ENCODE assay signal across 19 cellular contexts in the genomic region with DNA sequence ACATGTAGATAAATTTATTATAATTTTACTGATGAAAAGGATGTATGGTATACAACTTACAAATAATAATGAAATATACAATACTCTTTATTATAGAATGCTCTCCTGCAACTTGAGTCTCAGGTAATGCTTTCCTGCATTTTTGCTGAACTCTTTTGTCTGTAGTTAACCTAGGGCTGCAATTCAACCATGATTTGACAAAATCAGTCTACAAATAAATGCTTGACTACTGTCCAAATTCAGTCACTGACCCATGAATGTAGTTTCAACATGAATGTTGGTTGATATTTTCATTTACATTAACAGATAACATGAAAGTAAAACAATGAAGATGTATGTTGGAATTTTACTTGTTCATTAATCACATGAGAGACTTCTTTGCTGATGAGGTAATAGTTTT.
A peak's percentile ranks its signal among the peaks of the same experiment; 100 is the strongest.
DNase-seq lines count a peak whose midpoint lies in the region; ATAC-seq, FAIRE-seq and TF ChIP-seq lines count a peak whose summit lies in the region.
"Had no signal": no experiment of that assay in that cellular context is flagged by ENCODE, and none has a peak within 500 bp of the region (broad histone marks: within the 10 kb centered on the region; RNA-seq: fewer than 3 reads in every experiment).

No MANE protein-coding gene starts in this region.

- CTCF ChIA-PET in HepG2 (lab: Yijun Ruan, JAX; ENCODE audit: low intra/inter-chr PET ratio, low total read pairs), result no interaction called here

- no peak overlapping the region for H3K4me3 ChIP-seq in liver (ENCODE audit: low read depth in 1 of 3, low read length in 3 of 3)
- no peak overlapping the region for H3K4me3 ChIP-seq in HepG2 (replicated peaks in 1 of 3; ENCODE audit: insufficient read depth in 1 of 3, low read depth in 2 of 3, low read length in 3 of 3)
- H3K4me3 ChIP-seq in bronchial epithelial cell (ENCODE audit: low read depth, low read length), result no peak overlapping the region
- H3K4me3 ChIP-seq: HAP-1 had no signal

- no peak for TF ChIP-seq POLR2A in HepG2 (IDR thresholded peaks at IDR 0.05; ENCODE audit: insufficient read depth in 1 of 2, low read depth in 2 of 2, low read length in 2 of 2)

- H3K9me3 Mint-ChIP-seq in nephron, result no peaks in the 10 kb centered on the region
- H3K9me3 Mint-ChIP-seq: CD4-positive, alpha-beta memory T cell had no signal

- no peaks in the 10 kb centered on the region for H3K27me3 ChIP-seq in liver (ENCODE audit: control insufficient read depth in 4 of 4, insufficient read depth in 4 of 4, low read length in 3 of 4)
- H3K27me3 ChIP-seq in HepG2 (ENCODE audit: control insufficient read depth in 1 of 2, insufficient read depth in 2 of 2, low read length in 2 of 2), result peaks cover 2 to 26% of the 10 kb centered on the region in 2 experiments; a peak in 2 of 5 replicates
- no peaks in the 10 kb centered on the region for H3K27me3 ChIP-seq in bronchial epithelial cell (ENCODE audit: control insufficient read depth, insufficient read depth, low read length)

- BruUV-seq in HepG2 (replicated peaks; lab: Mats Ljungman, UMichigan), result no TSS peak

- no peaks in the 10 kb centered on the region for H3K9me3 ChIP-seq in liver (ENCODE audit: control insufficient read depth in 4 of 4, low read length in 3 of 4)
- H3K9me3 ChIP-seq in HepG2 (ENCODE audit: low read length), result no peaks in the 10 kb centered on the region
- H3K9me3 ChIP-seq: HAP-1 had no signal

- ATAC-seq in HepG2, result no peak
- ATAC-seq in GM21423 (IDR thresholded peaks at IDR 0.05; ENCODE audit: unreplicated experiment), result no peak

- intact Hi-C loops in HepG2 (cut with micrococcal nuclease; ENCODE audit: unreplicated experiment), result loop anchor here (10.0 kb wide), 2 partner anchors 488 to 698 kb away; a partner anchor contains a TSS

- no peaks in the 10 kb centered on the region for H4K20me1 ChIP-seq in HepG2 (ENCODE audit: insufficient read depth, low read length)

- no peak overlapping the region for H3K4me2 ChIP-seq in HepG2 (ENCODE audit: low read depth, low read length)

- no peaks in the 10 kb centered on the region for H3K36me3 Mint-ChIP-seq in nephron (ENCODE audit: low read depth)
- H3K36me3 Mint-ChIP-seq: CD4-positive, alpha-beta memory T cell had no signal

- H2AFZ ChIP-seq in HepG2 (ENCODE audit: low read length), result no peak overlapping the region

- H3K27ac Mint-ChIP-seq in nephron, result peak overlapping the region in 2 of 3 experiments; percentile 18 to 21
- H3K27ac Mint-ChIP-seq: CD4-positive, alpha-beta memory T cell had no signal

- peaks cover 39% of the 10 kb centered on the region for H3K4me1 Mint-ChIP-seq in nephron
- H3K4me1 Mint-ChIP-seq: CD4-positive, alpha-beta memory T cell had no signal

- TF ChIP-seq RAD21 in liver (IDR thresholded peaks at IDR 0.05), result peak in 1 of 2 donors; percentile 31
- no peak for TF ChIP-seq RAD21 in HepG2 (CRISPR knock-in tag; IDR thresholded peaks at IDR 0.05)

- DNase-seq in HepG2 (ENCODE audit: low spot score) (no peak), bronchial epithelial cell (ENCODE audit: low read depth) (peak; percentile 28), SIG-M5 treated with dmso at 0.1 percent for 504 hours (lab: John Stamatoyannopoulos, UW; ENCODE audit: unreplicated experiment) (no peak)
- DNase-seq: 8988T; C1 segment of cervical spinal cord; Calu3; CD4-positive, alpha-beta memory T cell; COR-L47; DMS53; DMS79 treated with DMSO at 0.1 percent for 48 hours; GF-D8; GOT3 had no signal

- no peaks in the 10 kb centered on the region for H3K4me1 ChIP-seq in liver (ENCODE audit: control insufficient read depth in 4 of 4, insufficient read depth in 4 of 4, low read length in 3 of 4)
- H3K4me1 ChIP-seq in HepG2 (ENCODE audit: insufficient read depth, low read length), result no peaks in the 10 kb centered on the region

- no peak overlapping the region for H3K4me3 Mint-ChIP-seq in nephron
- H3K4me3 Mint-ChIP-seq: CD4-positive, alpha-beta memory T cell had no signal

- H3K9ac ChIP-seq in liver (ENCODE audit: low read depth in 1 of 2, low read length in 2 of 2), result no peak overlapping the region
- H3K9ac ChIP-seq in HepG2 (ENCODE audit: insufficient read depth, low read depth, low read length), result no peak overlapping the region

- no peak overlapping the region for H3K27ac ChIP-seq in liver (ENCODE audit: low read depth in 1 of 2, low read length in 2 of 2)
- no peak overlapping the region for H3K27ac ChIP-seq in HepG2 (ENCODE audit: extremely low read length, insufficient read depth, low read length)

- no peaks in the 10 kb centered on the region for H3K27me3 Mint-ChIP-seq in nephron (ENCODE audit: low read depth)

- in situ Hi-C loops in HepG2 (cut with HindIII; ENCODE audit: extremely low pct_ligation_motif_present, low pct_unique_long_range_greater_than_20kb), result loop anchor here (25.0 kb wide), 1 partner anchor 591 kb away; no protein-coding TSS in a partner anchor

- POLR2A ChIA-PET in HepG2 (lab: Yijun Ruan, JAX), result no interaction called here

- FAIRE-seq in HepG2 (lab: Jason Lieb, UNC) (no peak), bronchial epithelial cell (lab: Jason Lieb, UNC) (no peak)
- FAIRE-seq: GM12891, GM18507, H54 had no signal

- TF ChIP-seq CTCF in liver (IDR thresholded peaks at IDR 0.05; ENCODE audit: low read depth, low read length, missing input control) (no peak), HepG2 (CRISPR knock-in tag; IDR thresholded peaks at IDR 0.05) (no peak), bronchial epithelial cell (IDR thresholded peaks at IDR 0.05; ENCODE audit: insufficient read depth, low read length, severe bottlenecking) (no peak), nephron (IDR thresholded peaks at IDR 0.05; ENCODE audit: unreplicated experiment in 3 of 3) (no peak)

- H3K36me3 ChIP-seq in liver (ENCODE audit: control insufficient read depth in 4 of 4, insufficient read depth in 3 of 4, low read depth in 1 of 4, low read length in 3 of 4) (no peaks in the 10 kb centered on the region), HepG2 (replicated peaks in 1 of 2; ENCODE audit: control insufficient read depth in 1 of 2, insufficient read depth in 2 of 2, low read length in 2 of 2) (no peaks in the 10 kb centered on the region), bronchial epithelial cell (ENCODE audit: control insufficient read depth, insufficient read depth, low read length) (no peaks in the 10 kb centered on the region)
- H3K36me3 ChIP-seq: HAP-1 had no signal

- H3K79me2 ChIP-seq in HepG2 (ENCODE audit: insufficient read depth, low read length), result no peaks in the 10 kb centered on the region

- TF ChIP-seq EP300 in HepG2 (IDR thresholded peaks at IDR 0.05; ENCODE audit: low read depth in 2 of 2, low read length in 2 of 2), result no peak
- TF ChIP-seq EP300 in HepG2 (CRISPR knock-in tag; IDR thresholded peaks at IDR 0.05; ENCODE audit: borderline replicate concordance), result no peak

TF ChIP-seq in liver, 16 proteins besides CTCF, POLR2A, EP300 and RAD21:
- TF ChIP-seq RXRA (IDR thresholded peaks at IDR 0.05) (peak; percentile 28 to 55), TAF1 (conservative IDR thresholded peaks at IDR 0.05) (no peak), YY1 (IDR thresholded peaks at IDR 0.05) (no peak)

TF ChIP-seq in HepG2, 621 proteins besides CTCF, POLR2A, EP300 and RAD21 (continues in another document):
- TF ChIP-seq ZBTB1 (CRISPR knock-in tag; IDR thresholded peaks at IDR 0.05; ENCODE audit: borderline replicate concordance) (no peak), PAWR (CRISPR knock-in tag; IDR thresholded peaks at IDR 0.05; ENCODE audit: borderline replicate concordance) (no peak), KLF6 (CRISPR knock-in tag; IDR thresholded peaks at IDR 0.05) (no peak), ZNF891 (CRISPR knock-in tag; IDR thresholded peaks at IDR 0.05) (no peak), RELA (CRISPR knock-in tag; IDR thresholded peaks at IDR 0.05) (no peak), PAF1 (CRISPR knock-in tag; IDR thresholded peaks at IDR 0.05) (no peak), SATB2 (CRISPR knock-in tag; IDR thresholded peaks at IDR 0.05) (no peak), ZSCAN22 (CRISPR knock-in tag; IDR thresholded peaks at IDR 0.05) (no peak), ZSCAN29 (CRISPR knock-in tag; conservative IDR thresholded peaks at IDR 0.05) (no peak)
- TF ChIP-seq, protein P1, sequence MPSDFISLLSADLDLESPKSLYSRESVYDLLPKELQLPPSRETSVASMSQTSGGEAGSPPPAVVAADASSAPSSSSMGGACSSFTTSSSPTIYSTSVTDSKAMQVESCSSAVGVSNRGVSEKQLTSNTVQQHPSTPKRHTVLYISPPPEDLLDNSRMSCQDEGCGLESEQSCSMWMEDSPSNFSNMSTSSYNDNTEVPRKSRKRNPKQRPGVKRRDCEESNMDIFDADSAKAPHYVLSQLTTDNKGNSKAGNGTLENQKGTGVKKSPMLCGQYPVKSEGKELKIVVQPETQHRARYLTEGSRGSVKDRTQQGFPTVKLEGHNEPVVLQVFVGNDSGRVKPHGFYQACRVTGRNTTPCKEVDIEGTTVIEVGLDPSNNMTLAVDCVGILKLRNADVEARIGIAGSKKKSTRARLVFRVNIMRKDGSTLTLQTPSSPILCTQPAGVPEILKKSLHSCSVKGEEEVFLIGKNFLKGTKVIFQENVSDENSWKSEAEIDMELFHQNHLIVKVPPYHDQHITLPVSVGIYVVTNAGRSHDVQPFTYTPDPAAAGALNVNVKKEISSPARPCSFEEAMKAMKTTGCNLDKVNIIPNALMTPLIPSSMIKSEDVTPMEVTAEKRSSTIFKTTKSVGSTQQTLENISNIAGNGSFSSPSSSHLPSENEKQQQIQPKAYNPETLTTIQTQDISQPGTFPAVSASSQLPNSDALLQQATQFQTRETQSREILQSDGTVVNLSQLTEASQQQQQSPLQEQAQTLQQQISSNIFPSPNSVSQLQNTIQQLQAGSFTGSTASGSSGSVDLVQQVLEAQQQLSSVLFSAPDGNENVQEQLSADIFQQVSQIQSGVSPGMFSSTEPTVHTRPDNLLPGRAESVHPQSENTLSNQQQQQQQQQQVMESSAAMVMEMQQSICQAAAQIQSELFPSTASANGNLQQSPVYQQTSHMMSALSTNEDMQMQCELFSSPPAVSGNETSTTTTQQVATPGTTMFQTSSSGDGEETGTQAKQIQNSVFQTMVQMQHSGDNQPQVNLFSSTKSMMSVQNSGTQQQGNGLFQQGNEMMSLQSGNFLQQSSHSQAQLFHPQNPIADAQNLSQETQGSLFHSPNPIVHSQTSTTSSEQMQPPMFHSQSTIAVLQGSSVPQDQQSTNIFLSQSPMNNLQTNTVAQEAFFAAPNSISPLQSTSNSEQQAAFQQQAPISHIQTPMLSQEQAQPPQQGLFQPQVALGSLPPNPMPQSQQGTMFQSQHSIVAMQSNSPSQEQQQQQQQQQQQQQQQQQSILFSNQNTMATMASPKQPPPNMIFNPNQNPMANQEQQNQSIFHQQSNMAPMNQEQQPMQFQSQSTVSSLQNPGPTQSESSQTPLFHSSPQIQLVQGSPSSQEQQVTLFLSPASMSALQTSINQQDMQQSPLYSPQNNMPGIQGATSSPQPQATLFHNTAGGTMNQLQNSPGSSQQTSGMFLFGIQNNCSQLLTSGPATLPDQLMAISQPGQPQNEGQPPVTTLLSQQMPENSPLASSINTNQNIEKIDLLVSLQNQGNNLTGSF (CRISPR knock-in tag; IDR thresholded peaks at IDR 0.05), result no peak
